Comparison of ENCODE assay signal across 7 cellular contexts in genomic region chr2:75675423-75675822, GRCh38. TPM values are rescaled to one million over a fixed set of nuclear protein-coding genes. Genes with fewer than 3 reads are reported as not detected.
DNase-seq lines count a peak whose midpoint lies in the region; ATAC-seq and TF ChIP-seq lines count a peak whose summit lies in the region.
"Not testable (repeated sequence)": the region's sequence is repeated elsewhere in the genome, so short reads cannot be mapped to it uniquely, and the experiment has no call there.

No MANE protein-coding gene starts in this region.

- not testable (repeated sequence) for H3K4me3 ChIP-seq in AG10803 (ENCODE audit: low read length); WERI-Rb-1 (ENCODE audit: low read depth, low read length)

- intact Hi-C loops in left ventricle myocardium superior (cut with micrococcal nuclease), result not testable (repeated sequence)

- H3K9me3 ChIP-seq in WERI-Rb-1 (ENCODE audit: severe bottlenecking), result not testable (repeated sequence)

- peaks cover 14% of the 10 kb centered on the region for H3K4me1 Mint-ChIP-seq in glutamatergic neuron (ENCODE audit: low read depth, unreplicated experiment)

- peak; percentile 79 for ATAC-seq in left ventricle myocardium superior

- not testable (repeated sequence) for H3K9me3 Mint-ChIP-seq in glutamatergic neuron (ENCODE audit: unreplicated experiment)

- not testable (repeated sequence) for H3K27me3 ChIP-seq in WERI-Rb-1 (ENCODE audit: insufficient read depth, low read depth, severe bottlenecking)

- H3K4me3 Mint-ChIP-seq in glutamatergic neuron (ENCODE audit: unreplicated experiment), result not testable (repeated sequence)

- not testable (repeated sequence) for H3K27ac ChIP-seq in WERI-Rb-1

- peak overlapping the region; percentile 36 for H3K27ac Mint-ChIP-seq in glutamatergic neuron (ENCODE audit: unreplicated experiment)

- not testable (repeated sequence) for H3K27me3 Mint-ChIP-seq in glutamatergic neuron (ENCODE audit: unreplicated experiment)

- peaks cover 25% of the 10 kb centered on the region for H3K36me3 ChIP-seq in WERI-Rb-1

- DNase-seq in AG10803 (ENCODE audit: low read depth) (peak; percentile 67), LHCN-M2 (ENCODE audit: low read depth) (peak; percentile 28), NCI-H82 (lab: John Stamatoyannopoulos, UW) (peak; percentile 22), WERI-Rb-1 (peak; percentile 42), left ventricle myocardium superior (peak; percentile 30), renal cortical epithelial cell (ENCODE audit: low read depth) (peak; percentile 18)
- DNase-seq in glutamatergic neuron, result not testable (repeated sequence)

- not testable (repeated sequence) for TF ChIP-seq CTCF in AG10803 (conservative IDR thresholded peaks at IDR 0.05; ENCODE audit: low read length); WERI-Rb-1 (IDR thresholded peaks at IDR 0.05; ENCODE audit: low read depth, low read length); glutamatergic neuron (IDR thresholded peaks at IDR 0.05; ENCODE audit: partially characterized antibody, unreplicated experiment)

- H3K36me3 Mint-ChIP-seq in glutamatergic neuron (ENCODE audit: unreplicated experiment), result not testable (repeated sequence)

RNA-seq across cellular contexts. Expression of gene MRPL19, which starts 28.8 kb away (rescaled TPM):
- 55.6 and 76.4 TPM in 2 replicates for total RNA-seq in LHCN-M2 (2014; rRNA removed)
- polyA plus RNA-seq in LHCN-M2 (2012), result 22.4 TPM
- total RNA-seq in glutamatergic neuron (ENCODE audit: unreplicated experiment), result 44.6 TPM
- 60.1 TPM for total RNA-seq in left ventricle myocardium superior
- 68.0 and 68.9 TPM in 2 replicates for total RNA-seq in renal cortical epithelial cell

RNA-seq across cellular contexts. Expression of gene GCFC2, which starts 35.3 kb away (rescaled TPM):
- 14.1 and 14.3 TPM in 2 replicates for total RNA-seq in LHCN-M2 (2014; rRNA removed)
- 3.0 TPM for polyA plus RNA-seq in LHCN-M2 (2012)
- total RNA-seq in glutamatergic neuron (ENCODE audit: unreplicated experiment), result 12.9 TPM
- total RNA-seq in left ventricle myocardium superior, result 13.6 TPM
- 11.3 and 14.6 TPM in 2 replicates for total RNA-seq in renal cortical epithelial cell
